In genomic region chr5:172274951-172275753, GRCh38 we compare ENCODE assay signal across 9 cellular contexts. TPM values are rescaled to one million over a fixed set of nuclear protein-coding genes. Genes with fewer than 3 reads are reported as not detected.
DNase-seq lines count a peak whose midpoint lies in the region; ATAC-seq lines count a peak whose summit lies in the region.
"Had no signal": no experiment of that assay in that cellular context is flagged by ENCODE, and none has a peak within 500 bp of the region (broad histone marks: within the 10 kb centered on the region; RNA-seq: fewer than 3 reads in every experiment).

No MANE protein-coding gene starts in this region.

- peaks cover 19% of the 10 kb centered on the region for H3K36me3 Mint-ChIP-seq in activated T-helper 17 cell treated with anti-CD3 and anti-CD28 coated beads, Interleukin-2, amount 50 U/mL, for 72 hours (ENCODE audit: low read depth)
- no peaks in the 10 kb centered on the region for H3K36me3 Mint-ChIP-seq in naive B cell

- H3K27me3 Mint-ChIP-seq in activated T-helper 17 cell treated with anti-CD3 and anti-CD28 coated beads, Interleukin-2, amount 50 U/mL, for 72 hours: no peaks in the 10 kb centered on the region
- H3K27me3 Mint-ChIP-seq in naive B cell: no peaks in the 10 kb centered on the region

- no peak overlapping the region for H3K4me3 ChIP-seq in BLaER1
- H3K4me3 ChIP-seq: thoracic aorta had no signal

- H3K4me1 Mint-ChIP-seq in activated T-helper 17 cell treated with anti-CD3 and anti-CD28 coated beads, Interleukin-2, amount 50 U/mL, for 72 hours: peaks cover 30% of the 10 kb centered on the region
- peaks cover 18 to 34% (median 32%) of the 10 kb centered on the region in 3 donors for H3K4me1 Mint-ChIP-seq in naive B cell

- H3K27ac ChIP-seq in BLaER1: no peak overlapping the region
- H3K27ac ChIP-seq: thoracic aorta had no signal

- peak overlapping the region; percentile 34 for H3K4me3 Mint-ChIP-seq in activated T-helper 17 cell treated with anti-CD3 and anti-CD28 coated beads, Interleukin-2, amount 50 U/mL, for 72 hours
- H3K4me3 Mint-ChIP-seq in naive B cell: peak overlapping the region in 6 of 8 donors; percentile 2 to 76 (median 40)

- H3K27me3 ChIP-seq in BLaER1: no peaks in the 10 kb centered on the region

- H3K9me3 ChIP-seq in BLaER1: peaks cover 16% of the 10 kb centered on the region
- H3K9me3 ChIP-seq: thoracic aorta had no signal

- no peak overlapping the region for H3K9ac ChIP-seq in BLaER1

- ATAC-seq in activated T-helper 17 cell treated with anti-CD3 and anti-CD28 coated beads, Interleukin-2, amount 50 U/mL, for 72 hours (replicated peaks): peak; percentile 91
- ATAC-seq in naive B cell (ENCODE audit: low read depth in 2 of 2): peak; percentile 92
- ATAC-seq in GM21717 (IDR thresholded peaks at IDR 0.05; ENCODE audit: unreplicated experiment): no peak

- peaks cover 40% of the 10 kb centered on the region for H3K4me1 ChIP-seq in BLaER1

- DNase-seq in NCI-H226 (peak; percentile 92), naive B cell (peak; percentile 60), germinal center (ENCODE audit: low spot score) (no peak), LoVo (ENCODE audit: low spot score) (no peak), GF-D8 (lab: John Stamatoyannopoulos, UW) (no peak)

- peak overlapping the region; percentile 41 for H3K4me2 ChIP-seq in BLaER1

- peak overlapping the region; percentile 13 for H3K27ac Mint-ChIP-seq in activated T-helper 17 cell treated with anti-CD3 and anti-CD28 coated beads, Interleukin-2, amount 50 U/mL, for 72 hours
- H3K27ac Mint-ChIP-seq in naive B cell: peak overlapping the region; percentile 40 to 93 (median 72)

- peaks cover 46% of the 10 kb centered on the region for H3K36me3 ChIP-seq in BLaER1
- H3K36me3 ChIP-seq: thoracic aorta had no signal

- H4K20me1 ChIP-seq in BLaER1: peaks cover 100% of the 10 kb centered on the region

- no peaks in the 10 kb centered on the region for H3K9me3 Mint-ChIP-seq in activated T-helper 17 cell treated with anti-CD3 and anti-CD28 coated beads, Interleukin-2, amount 50 U/mL, for 72 hours
- H3K9me3 Mint-ChIP-seq in naive B cell: peaks cover 0 to 2% (median 0%) of the 10 kb centered on the region in 7 donors

RNA-seq across cellular contexts. Expression of gene UBTD2, which starts 8.4 kb away (rescaled TPM):
- 1 to 10 TPM; 7.7 to 8.3 TPM for total RNA-seq in activated T-helper 17 cell treated with anti-CD3 and anti-CD28 coated beads, Interleukin-2, amount 50 U/mL, for 72 hours
- polyA plus RNA-seq in naive B cell (ENCODE audit: low read depth in 6 of 6): 1 to 10 TPM in 5 of 6 donors, not detected in 1; 3.2 to 5.7 (median 4.1) TPM

Comparison
In these comparisons a context has a peak if more than half of its experiments do, and no peak if none do; other contexts are left out.
1. DNase-seq: peak in NCI-H226 (single experiment) and naive B cell (single experiment); none in germinal center (single experiment), LoVo (single experiment) and GF-D8 (single experiment).